2 cellular contexts compared by ENCODE assay signal in the genomic region with DNA sequence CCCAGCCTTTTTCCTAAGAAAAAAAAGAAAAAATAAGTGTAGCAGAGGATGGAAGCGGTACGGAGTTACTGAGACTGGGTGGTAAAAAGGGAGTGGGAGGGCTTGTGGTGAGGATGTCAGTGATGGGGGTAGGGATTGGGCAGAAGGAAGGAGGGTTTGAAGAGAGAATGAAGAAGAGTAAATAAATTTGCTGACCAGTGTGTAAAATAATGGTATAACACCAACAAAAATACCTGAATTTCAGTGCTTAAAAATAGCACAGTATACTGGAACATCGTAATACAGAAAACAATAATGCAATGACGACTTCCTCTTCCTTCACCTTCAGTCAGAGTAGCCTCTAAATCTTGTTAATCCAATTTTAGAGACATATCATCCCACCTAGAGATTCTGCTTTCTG.
TF ChIP-seq lines count a peak whose summit lies in the region.

No MANE protein-coding gene starts in this region.

TF ChIP-seq in A549, 52 proteins besides CTCF, POLR2A, EP300 and RAD21:
- TF ChIP-seq HDAC2 (IDR thresholded peaks at IDR 0.05), result no peak
- no peak for TF ChIP-seq RARB (CRISPR knock-in tag; IDR thresholded peaks at IDR 0.05)
- no peak for TF ChIP-seq TP53 (CRISPR knock-in tag; IDR thresholded peaks at IDR 0.05)
- TF ChIP-seq, protein P1, sequence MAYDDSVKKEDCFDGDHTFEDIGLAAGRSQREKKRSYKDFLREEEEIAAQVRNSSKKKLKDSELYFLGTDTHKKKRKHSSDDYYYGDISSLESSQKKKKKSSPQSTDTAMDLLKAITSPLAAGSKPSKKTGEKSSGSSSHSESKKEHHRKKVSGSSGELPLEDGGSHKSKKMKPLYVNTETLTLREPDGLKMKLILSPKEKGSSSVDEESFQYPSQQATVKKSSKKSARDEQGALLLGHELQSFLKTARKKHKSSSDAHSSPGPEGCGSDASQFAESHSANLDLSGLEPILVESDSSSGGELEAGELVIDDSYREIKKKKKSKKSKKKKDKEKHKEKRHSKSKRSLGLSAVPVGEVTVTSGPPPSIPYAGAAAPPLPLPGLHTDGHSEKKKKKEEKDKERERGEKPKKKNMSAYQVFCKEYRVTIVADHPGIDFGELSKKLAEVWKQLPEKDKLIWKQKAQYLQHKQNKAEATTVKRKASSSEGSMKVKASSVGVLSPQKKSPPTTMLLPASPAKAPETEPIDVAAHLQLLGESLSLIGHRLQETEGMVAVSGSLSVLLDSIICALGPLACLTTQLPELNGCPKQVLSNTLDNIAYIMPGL (CRISPR knock-in tag; IDR thresholded peaks at IDR 0.05; ENCODE audit: borderline replicate concordance), result no peak
- TF ChIP-seq MAFK (IDR thresholded peaks at IDR 0.05; ENCODE audit: partially characterized antibody), result peak; percentile 45
TF ChIP-seq in A549: peak in this region for 1.

TF ChIP-seq in IMR-90, 13 proteins besides CTCF, POLR2A, EP300 and RAD21 (continued from another document):
- TF ChIP-seq BHLHE40 (IDR thresholded peaks at IDR 0.05; ENCODE audit: low read depth, low read length), result no peak
- TF ChIP-seq MAFK (IDR thresholded peaks at IDR 0.05; ENCODE audit: low read depth, low read length), result peak; percentile 51; the same call in 1 of the 2 replicates
